ENCODE assay signal across 1 cellular context in genomic region chr9:114371343-114371985, GRCh38.
TF ChIP-seq lines count a peak whose summit lies in the region.

No MANE protein-coding gene starts in this region.

TF ChIP-seq in WTC11, 78 proteins besides CTCF, POLR2A, EP300 and RAD21 (continued from another document):
- TF ChIP-seq AFF4 (CRISPR knock-in tag; IDR thresholded peaks at IDR 0.05; ENCODE audit: borderline replicate concordance) (no peak), TEAD1 (CRISPR knock-in tag; IDR thresholded peaks at IDR 0.05) (no peak), HMGXB4 (CRISPR knock-in tag; IDR thresholded peaks at IDR 0.05) (no peak)
